Comparison of ENCODE assay signal across 1 cellular context in genomic region chr11:1668911-1669473, GRCh38.
TF ChIP-seq lines count a peak whose summit lies in the region.

No MANE protein-coding gene starts in this region.

TF ChIP-seq in SK-N-SH, 30 proteins besides CTCF, POLR2A, EP300 and RAD21 (continued from another document):
- TF ChIP-seq SIN3A (IDR thresholded peaks at IDR 0.05; ENCODE audit: borderline replicate concordance, low read depth, low read length) (no peak), NRF1 (IDR thresholded peaks at IDR 0.05; ENCODE audit: low read depth, low read length) (no peak), FOXJ3 (CRISPR knock-in tag; IDR thresholded peaks at IDR 0.05) (no peak), USF1 (IDR thresholded peaks at IDR 0.05; ENCODE audit: borderline replicate concordance, low read depth) (no peak), MAX (IDR thresholded peaks at IDR 0.05; ENCODE audit: low read depth) (no peak)
